Comparison of ENCODE assay signal across 15 cellular contexts in genomic region chr12:62840806-62841205, GRCh38.
A peak's percentile ranks its signal among the peaks of the same experiment; 100 is the strongest.
DNase-seq lines count a peak whose midpoint lies in the region; ATAC-seq and TF ChIP-seq lines count a peak whose summit lies in the region.
"Had no signal": no experiment of that assay in that cellular context is flagged by ENCODE, and none has a peak within 500 bp of the region (broad histone marks: within the 10 kb centered on the region; RNA-seq: fewer than 3 reads in every experiment).

No MANE protein-coding gene starts in this region.

- no peak overlapping the region for H3K23ac ChIP-seq in mesendoderm (ENCODE audit: low read length)

- peak overlapping the region; percentile 38; the same call in 1 of the 2 replicates for H3K27ac ChIP-seq in C4-2B
- no peak overlapping the region for H3K27ac ChIP-seq in HEK293 (ENCODE audit: extremely low read depth, low read depth, low read length)
- H3K27ac ChIP-seq in VCaP = peak overlapping the region; percentile 63
- no peak overlapping the region for H3K27ac ChIP-seq in mesendoderm (ENCODE audit: low read depth, low read length)
- H3K27ac ChIP-seq: 22Rv1, A549 had no signal

- WGBS in mesendoderm (ENCODE audit: extremely low coverage, insufficient coverage, low lambda C conversion rate) = no CpG with 5 or more reads among the region's 4 CpGs

- no peaks in the 10 kb centered on the region for H3K4me1 Mint-ChIP-seq in activated CD8-positive, alpha-beta T cell treated with anti-CD3 and anti-CD28 coated beads, Interleukin-2, amount 10 ng/mL, durations not matched to agents 7 days and 5 days (ENCODE audit: low read depth)
- H3K4me1 Mint-ChIP-seq: CD4-positive, alpha-beta memory T cell had no signal

- peaks cover 9% of the 10 kb centered on the region for H3K79me1 ChIP-seq in mesendoderm (ENCODE audit: low read length)

- peaks cover 3% of the 10 kb centered on the region for H3K79me2 ChIP-seq in mesendoderm (ENCODE audit: control insufficient read depth, insufficient read depth, low read length)

- H3K9me3 Mint-ChIP-seq in activated CD8-positive, alpha-beta T cell treated with anti-CD3 and anti-CD28 coated beads, Interleukin-2, amount 10 ng/mL, durations not matched to agents 7 days and 5 days (ENCODE audit: insufficient read depth) = no peaks in the 10 kb centered on the region

- no peak overlapping the region for H3K56ac ChIP-seq in mesendoderm (ENCODE audit: low read length)

- no peak overlapping the region for H3K9ac ChIP-seq in mesendoderm (ENCODE audit: low read length)

- H3K4me2 ChIP-seq in mesendoderm (ENCODE audit: low read length) = no peak overlapping the region
- H3K4me2 ChIP-seq: A549, GM23338 had no signal

- no peak overlapping the region for H3K4ac ChIP-seq in mesendoderm (ENCODE audit: low read depth, low read length)

- H3K36me3 ChIP-seq in HEK293 (ENCODE audit: control insufficient read depth in 2 of 2, insufficient read depth in 1 of 2, low read length in 2 of 2) = no peaks in the 10 kb centered on the region
- no peaks in the 10 kb centered on the region for H3K36me3 ChIP-seq in mesendoderm (ENCODE audit: control insufficient read depth, insufficient read depth, low read length)

- H2BK15ac ChIP-seq in mesendoderm (replicated peaks; ENCODE audit: low read depth) = no peak overlapping the region

- no peak overlapping the region for H3K27ac Mint-ChIP-seq in activated CD8-positive, alpha-beta T cell treated with anti-CD3 and anti-CD28 coated beads, Interleukin-2, amount 10 ng/mL, durations not matched to agents 7 days and 5 days
- H3K27ac Mint-ChIP-seq: CD4-positive, alpha-beta memory T cell; GM23338 had no signal

- TF ChIP-seq CTCF in C4-2B (conservative IDR thresholded peaks at IDR 0.05) = no peak
- no peak for TF ChIP-seq CTCF in HEK293 (tag by site-specific recombination; IDR thresholded peaks at IDR 0.05)
- TF ChIP-seq CTCF in VCaP (conservative IDR thresholded peaks at IDR 0.05) = no peak

- H3K27me3 ChIP-seq in mesendoderm (ENCODE audit: insufficient read depth, low read length, poor library complexity) = no peaks in the 10 kb centered on the region

- H2AK5ac ChIP-seq in mesendoderm (ENCODE audit: low read length) = peak overlapping the region; percentile 39

- H2BK120ac ChIP-seq in mesendoderm (ENCODE audit: low read depth, low read length) = no peak overlapping the region

- DNase-seq in mesendoderm (no peak), kidney glomerular epithelial cell (lab: John Stamatoyannopoulos, UW) (no peak), NCI-H748 (lab: John Stamatoyannopoulos, UW; ENCODE audit: unreplicated experiment) (no peak), H4 (ENCODE audit: low spot score) (no peak)
- DNase-seq in activated CD8-positive, alpha-beta T cell treated with anti-CD3 and anti-CD28 coated beads, Interleukin-2, amount 10 ng/mL, durations not matched to agents 7 days and 5 days = no peak
- DNase-seq: CD4-positive, alpha-beta memory T cell; H7 had no signal

- no peak overlapping the region for H2BK5ac ChIP-seq in mesendoderm (ENCODE audit: low read length)

- H3K4me3 ChIP-seq in HEK293 (ENCODE audit: low read depth, low read length) (no peak overlapping the region), mesendoderm (ENCODE audit: low read length) (no peak overlapping the region)
- H3K4me3 ChIP-seq: A549, GM23338 had no signal

- H3K4me1 ChIP-seq in HEK293 (ENCODE audit: control insufficient read depth, insufficient read depth, low read length) (no peaks in the 10 kb centered on the region), mesendoderm (ENCODE audit: control insufficient read depth, low read depth, low read length) (peaks cover 20% of the 10 kb centered on the region)
- H3K4me1 ChIP-seq: A549 had no signal

- H3K9me3 ChIP-seq in HEK293 (ENCODE audit: control insufficient read depth, insufficient read depth, low read depth, low read length) = no peaks in the 10 kb centered on the region
- H3K9me3 ChIP-seq: A549 had no signal

- no peak for ATAC-seq in activated CD8-positive, alpha-beta T cell treated with anti-CD3 and anti-CD28 coated beads, Interleukin-2, amount 10 ng/mL, durations not matched to agents 7 days and 5 days
- ATAC-seq: A549, GM23338, HCT116 had no signal

- H3K27me3 Mint-ChIP-seq in activated CD8-positive, alpha-beta T cell treated with anti-CD3 and anti-CD28 coated beads, Interleukin-2, amount 10 ng/mL, durations not matched to agents 7 days and 5 days (ENCODE audit: low read depth) = peaks cover 14% of the 10 kb centered on the region

- no peak overlapping the region for H4K8ac ChIP-seq in mesendoderm (ENCODE audit: low read depth, low read length)

- no peak overlapping the region for H4K5ac ChIP-seq in mesendoderm (ENCODE audit: low read length)

- no peak overlapping the region for H3K4me3 Mint-ChIP-seq in activated CD8-positive, alpha-beta T cell treated with anti-CD3 and anti-CD28 coated beads, Interleukin-2, amount 10 ng/mL, durations not matched to agents 7 days and 5 days
- H3K4me3 Mint-ChIP-seq: CD14-positive monocyte; CD4-positive, alpha-beta memory T cell; GM23338 had no signal

- H3K36me3 Mint-ChIP-seq in activated CD8-positive, alpha-beta T cell treated with anti-CD3 and anti-CD28 coated beads, Interleukin-2, amount 10 ng/mL, durations not matched to agents 7 days and 5 days (ENCODE audit: low read depth) = no peaks in the 10 kb centered on the region
- H3K36me3 Mint-ChIP-seq: CD14-positive monocyte; CD4-positive, alpha-beta memory T cell had no signal

- POLR2A ChIA-PET in HEK293 (lab: Yijun Ruan, JAX) = no interaction called here
- POLR2A ChIA-PET in activated CD8-positive, alpha-beta T cell treated with anti-CD3 and anti-CD28 coated beads, Interleukin-2, amount 10 ng/mL, durations not matched to agents 7 days and 5 days (lab: Charles Lee) = no interaction called here

- no peak overlapping the region for H3K18ac ChIP-seq in mesendoderm (ENCODE audit: low read length)

- CTCF ChIA-PET in HEK293 (lab: Yijun Ruan, JAX) = no interaction called here
- CTCF ChIA-PET in activated CD8-positive, alpha-beta T cell treated with anti-CD3 and anti-CD28 coated beads, Interleukin-2, amount 10 ng/mL, durations not matched to agents 7 days and 5 days (lab: Charles Lee) = no interaction called here

TF ChIP-seq in HEK293, 187 proteins besides CTCF, POLR2A, EP300 and RAD21:
- no peak for TF ChIP-seq ZNF660 (tag by site-specific recombination; IDR thresholded peaks at IDR 0.05)
- TF ChIP-seq ZIC2 (tag by site-specific recombination; IDR thresholded peaks at IDR 0.05) = no peak
- no peak for TF ChIP-seq SP3 (tag by site-specific recombination; IDR thresholded peaks at IDR 0.05)
- TF ChIP-seq SALL2 (tag by site-specific recombination; IDR thresholded peaks at IDR 0.05; ENCODE audit: borderline replicate concordance) = no peak
- peak; percentile 90 for TF ChIP-seq SCRT1 (tag by site-specific recombination; IDR thresholded peaks at IDR 0.05; ENCODE audit: borderline replicate concordance)
- TF ChIP-seq SCRT2 (tag by site-specific recombination; IDR thresholded peaks at IDR 0.05) = peak; percentile 85
- TF ChIP-seq ZNF707 (tag by site-specific recombination; IDR thresholded peaks at IDR 0.05) = no peak
- no peak for TF ChIP-seq ZNF138 (tag by site-specific recombination; IDR thresholded peaks at IDR 0.05; ENCODE audit: borderline replicate concordance)

Comparison
In these comparisons a context has a peak if more than half of its experiments do, and no peak if none do; other contexts are left out.
1. H3K27ac ChIP-seq: peak in C4-2B (single experiment) and VCaP (single experiment); none in HEK293 (single experiment) and mesendoderm (single experiment).